Comparison of ENCODE assay signal across 15 cellular contexts in the genomic region with DNA sequence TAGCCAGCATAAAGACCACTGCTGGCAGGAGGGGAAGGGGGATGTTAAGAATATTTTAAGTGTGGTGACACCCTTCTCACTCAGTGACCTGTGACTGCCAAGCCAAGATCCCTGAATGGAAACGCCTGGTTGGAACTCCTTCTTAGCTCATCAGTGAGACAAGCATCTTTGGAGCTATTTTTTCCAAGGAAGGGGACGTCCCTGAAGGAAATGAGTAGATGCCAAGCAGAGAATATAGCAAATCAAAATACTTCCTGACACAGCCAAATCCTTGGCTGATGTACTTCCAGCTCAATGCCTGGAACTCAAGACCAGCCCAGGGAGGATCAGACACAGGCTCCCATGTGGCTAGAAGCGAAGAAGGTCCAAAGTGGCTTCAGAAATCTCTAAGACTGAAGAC.
DNase-seq lines count a peak whose midpoint lies in the region; ATAC-seq and TF ChIP-seq lines count a peak whose summit lies in the region.
"Had no signal": no experiment of that assay in that cellular context is flagged by ENCODE, and none has a peak within 500 bp of the region (broad histone marks: within the 10 kb centered on the region; RNA-seq: fewer than 3 reads in every experiment).

No MANE protein-coding gene starts in this region.

- TF ChIP-seq CTCF in Panc1 (IDR thresholded peaks at IDR 0.05) (no peak), lower lobe of right lung (IDR thresholded peaks at IDR 0.05) (no peak)

- peak overlapping the region; percentile 45 to 73 for H3K9ac ChIP-seq in stomach smooth muscle (ENCODE audit: low read length in 2 of 2)

- H3K36me3 ChIP-seq in Panc1 (ENCODE audit: control insufficient read depth, insufficient read depth, low read length) (no peaks in the 10 kb centered on the region), lower lobe of right lung (no peaks in the 10 kb centered on the region), stomach smooth muscle (ENCODE audit: control insufficient read depth in 2 of 2, insufficient read depth in 2 of 2, low read length in 2 of 2) (peaks cover 0 to 8% of the 10 kb centered on the region in 2 donors)

- BruUV-seq in Panc1 (replicated peaks; lab: Mats Ljungman, UMichigan), result no TSS peak

- peaks cover 0 to 2% (median 0%) of the 10 kb centered on the region in 9 donors for H3K9me3 Mint-ChIP-seq in naive thymus-derived CD8-positive, alpha-beta T cell
- H3K9me3 Mint-ChIP-seq: activated T-cell treated with anti-CD3 and anti-CD28 coated beads, Interleukin-2, amount 50 U/mL, for 72 hours; type B pancreatic cell had no signal

- 0 out of 2 replicates have a peak overlapping the region, but pooled peaks have one; percentile 2 for H3K27ac ChIP-seq in Panc1 (ENCODE audit: low read length)
- H3K27ac ChIP-seq in lower lobe of right lung, result peak overlapping the region; percentile 79
- peak overlapping the region; percentile 96 for H3K27ac ChIP-seq in stomach smooth muscle (ENCODE audit: low read length)

- no peaks in the 10 kb centered on the region for H3K27me3 ChIP-seq in Panc1 (ENCODE audit: control insufficient read depth, insufficient read depth, low read length)
- H3K27me3 ChIP-seq in lower lobe of right lung (ENCODE audit: low read depth), result no peaks in the 10 kb centered on the region
- no peaks in the 10 kb centered on the region for H3K27me3 ChIP-seq in stomach smooth muscle (ENCODE audit: control insufficient read depth in 1 of 2, insufficient read depth in 2 of 2, low read length in 2 of 2)

- in situ Hi-C loops in Panc1 (cut with HindIII; ENCODE audit: low pct_unique_long_range_greater_than_20kb, low sequenced_read_pairs), result no loop called here

- peaks cover 28% of the 10 kb centered on the region for H3K4me1 ChIP-seq in Panc1 (ENCODE audit: control insufficient read depth, insufficient read depth, low read length)
- peaks cover 46% of the 10 kb centered on the region for H3K4me1 ChIP-seq in lower lobe of right lung
- H3K4me1 ChIP-seq in stomach smooth muscle (ENCODE audit: control insufficient read depth, insufficient read depth, low read length), result peaks cover 77% of the 10 kb centered on the region

- ATAC-seq in Panc1, result no peak
- ATAC-seq in lower lobe of right lung, result peak; percentile 18 to 20
- no peak for ATAC-seq in GM18868 (IDR thresholded peaks at IDR 0.05; ENCODE audit: unreplicated experiment)
- ATAC-seq in HG02588 (IDR thresholded peaks at IDR 0.05; ENCODE audit: unreplicated experiment), result no peak
- no peak for ATAC-seq in naive thymus-derived CD8-positive, alpha-beta T cell
- ATAC-seq: activated T-cell treated with anti-CD3 and anti-CD28 coated beads, Interleukin-2, amount 50 U/mL, for 72 hours had no signal

- CTCF ChIA-PET in Panc1 (lab: Charles Lee), result interaction anchor here (0.9 kb wide), 1 partner anchor 449 kb away, joined by 11 read pairs; no protein-coding TSS in a partner anchor

- POLR2A ChIA-PET in Panc1 (lab: Charles Lee), result no interaction called here
- POLR2A ChIA-PET in naive thymus-derived CD8-positive, alpha-beta T cell (lab: Charles Lee), result interaction anchor here (0.6 kb wide), 1 partner anchor 15 kb away, joined by 4 read pairs; no protein-coding TSS in a partner anchor

- H3K4me3 ChIP-seq in Panc1 (ENCODE audit: low read depth in 2 of 2, low read length in 2 of 2) (no peak overlapping the region), lower lobe of right lung (no peak overlapping the region), stomach smooth muscle (ENCODE audit: low read length in 2 of 2) (peak overlapping the region in 1 of 2 donors; percentile 29)
- H3K4me3 ChIP-seq: mucosa of descending colon had no signal

- intact Hi-C loops in Panc1 (cut with micrococcal nuclease; ENCODE audit: unreplicated experiment), result no loop called here
- intact Hi-C loops in lower lobe of right lung (cut with DNase I), result no loop called here

- H3K36me3 Mint-ChIP-seq in naive thymus-derived CD8-positive, alpha-beta T cell, result peaks cover 0 to 2% (median 0%) of the 10 kb centered on the region in 3 donors

- peaks cover 0 to 7% (median 0%) of the 10 kb centered on the region in 5 donors for H3K27me3 Mint-ChIP-seq in naive thymus-derived CD8-positive, alpha-beta T cell
- H3K27me3 Mint-ChIP-seq: type B pancreatic cell had no signal

- no peaks in the 10 kb centered on the region for H3K4me1 Mint-ChIP-seq in naive thymus-derived CD8-positive, alpha-beta T cell

- DNase-seq in Panc1 (ENCODE audit: low read depth, low spot score) (no peak), fibroblast of gingiva (ENCODE audit: low read depth) (peak; percentile 19), lower lobe of right lung (no peak), NCI-H774 (lab: John Stamatoyannopoulos, UW) (no peak)
- no peak for DNase-seq in naive thymus-derived CD8-positive, alpha-beta T cell
- DNase-seq: activated CD4-positive, alpha-beta T cell treated with anti-CD3 and anti-CD28 coated beads for 4 hours; activated T-cell treated with anti-CD3 and anti-CD28 coated beads, Interleukin-2, amount 50 U/mL, for 72 hours; NCI-H1436; NCI-H524 treated with DMSO at 0.1 percent for 48 hours; retina had no signal

- H3K9me3 ChIP-seq in Panc1 (ENCODE audit: control insufficient read depth, insufficient read depth, low read depth, low read length), result no peaks in the 10 kb centered on the region
- no peaks in the 10 kb centered on the region for H3K9me3 ChIP-seq in lower lobe of right lung
- H3K9me3 ChIP-seq in stomach smooth muscle (ENCODE audit: control insufficient read depth in 2 of 2, low read length in 2 of 2), result no peaks in the 10 kb centered on the region
- H3K9me3 ChIP-seq: mucosa of descending colon had no signal

- no peak overlapping the region for H3K27ac Mint-ChIP-seq in naive thymus-derived CD8-positive, alpha-beta T cell
- H3K27ac Mint-ChIP-seq: type B pancreatic cell had no signal

- no peak overlapping the region for H3K4me3 Mint-ChIP-seq in naive thymus-derived CD8-positive, alpha-beta T cell
- H3K4me3 Mint-ChIP-seq: activated T-cell treated with anti-CD3 and anti-CD28 coated beads, Interleukin-2, amount 50 U/mL, for 72 hours; type B pancreatic cell had no signal

Comparison
In these comparisons a context has a peak if more than half of its experiments do, and no peak if none do; other contexts are left out.
1. ATAC-seq: peak in lower lobe of right lung (2 of 2); none in Panc1 (single experiment), GM18868 (single experiment), HG02588 (single experiment) and naive thymus-derived CD8-positive, alpha-beta T cell (0 of 2).
2. H3K27ac ChIP-seq: peak in every context shown above with its lines; median percentile 96 in stomach smooth muscle; 79 in lower lobe of right lung; 2 in Panc1.